ENCODE assay signal across 1 cellular context in the genomic region with DNA sequence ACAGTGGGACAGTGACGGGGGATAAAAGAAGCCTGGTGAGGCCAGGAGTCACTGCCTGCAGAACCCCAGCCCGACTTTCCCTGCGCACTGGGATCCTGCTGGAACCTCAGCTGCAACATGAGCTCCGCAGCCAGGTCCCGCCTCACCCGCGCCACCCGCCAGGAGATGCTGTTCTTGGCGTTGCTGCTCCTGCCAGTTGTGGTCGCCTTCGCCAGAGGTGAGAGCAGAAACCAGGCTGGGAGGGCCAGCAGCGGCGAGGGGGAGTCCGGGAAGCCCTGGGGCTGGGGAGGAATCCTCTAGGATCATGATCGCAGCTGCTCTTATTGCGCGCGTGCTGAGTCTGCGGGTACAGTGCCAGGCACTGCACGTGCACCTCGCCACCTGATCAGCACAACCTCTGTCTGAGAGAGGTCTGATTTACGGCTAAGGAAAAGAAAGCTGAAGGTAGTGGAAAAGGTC.
TF ChIP-seq lines count a peak whose summit lies in the region.

A gene with protein sequence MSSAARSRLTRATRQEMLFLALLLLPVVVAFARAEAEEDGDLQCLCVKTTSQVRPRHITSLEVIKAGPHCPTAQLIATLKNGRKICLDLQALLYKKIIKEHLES (plus strand): TSS at position 51 of the 459 bp plus-strand sequence. CDS start 67 bp downstream, at position 118.

TF ChIP-seq in HepG2, 621 proteins besides CTCF, POLR2A, EP300 and RAD21 (continued from another document):
- TF ChIP-seq ZNF644 (CRISPR knock-in tag; IDR thresholded peaks at IDR 0.05; ENCODE audit: low read depth): no peak
- TF ChIP-seq SSRP1 (CRISPR knock-in tag; IDR thresholded peaks at IDR 0.05): no peak
- no peak for TF ChIP-seq ZNF737 (CRISPR knock-in tag; IDR thresholded peaks at IDR 0.05; ENCODE audit: borderline replicate concordance)
- TF ChIP-seq, protein P1, sequence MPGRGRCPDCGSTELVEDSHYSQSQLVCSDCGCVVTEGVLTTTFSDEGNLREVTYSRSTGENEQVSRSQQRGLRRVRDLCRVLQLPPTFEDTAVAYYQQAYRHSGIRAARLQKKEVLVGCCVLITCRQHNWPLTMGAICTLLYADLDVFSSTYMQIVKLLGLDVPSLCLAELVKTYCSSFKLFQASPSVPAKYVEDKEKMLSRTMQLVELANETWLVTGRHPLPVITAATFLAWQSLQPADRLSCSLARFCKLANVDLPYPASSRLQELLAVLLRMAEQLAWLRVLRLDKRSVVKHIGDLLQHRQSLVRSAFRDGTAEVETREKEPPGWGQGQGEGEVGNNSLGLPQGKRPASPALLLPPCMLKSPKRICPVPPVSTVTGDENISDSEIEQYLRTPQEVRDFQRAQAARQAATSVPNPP (CRISPR knock-in tag; IDR thresholded peaks at IDR 0.05): no peak
- no peak for TF ChIP-seq SMYD3 (CRISPR knock-in tag; IDR thresholded peaks at IDR 0.05)
- TF ChIP-seq, protein P2, sequence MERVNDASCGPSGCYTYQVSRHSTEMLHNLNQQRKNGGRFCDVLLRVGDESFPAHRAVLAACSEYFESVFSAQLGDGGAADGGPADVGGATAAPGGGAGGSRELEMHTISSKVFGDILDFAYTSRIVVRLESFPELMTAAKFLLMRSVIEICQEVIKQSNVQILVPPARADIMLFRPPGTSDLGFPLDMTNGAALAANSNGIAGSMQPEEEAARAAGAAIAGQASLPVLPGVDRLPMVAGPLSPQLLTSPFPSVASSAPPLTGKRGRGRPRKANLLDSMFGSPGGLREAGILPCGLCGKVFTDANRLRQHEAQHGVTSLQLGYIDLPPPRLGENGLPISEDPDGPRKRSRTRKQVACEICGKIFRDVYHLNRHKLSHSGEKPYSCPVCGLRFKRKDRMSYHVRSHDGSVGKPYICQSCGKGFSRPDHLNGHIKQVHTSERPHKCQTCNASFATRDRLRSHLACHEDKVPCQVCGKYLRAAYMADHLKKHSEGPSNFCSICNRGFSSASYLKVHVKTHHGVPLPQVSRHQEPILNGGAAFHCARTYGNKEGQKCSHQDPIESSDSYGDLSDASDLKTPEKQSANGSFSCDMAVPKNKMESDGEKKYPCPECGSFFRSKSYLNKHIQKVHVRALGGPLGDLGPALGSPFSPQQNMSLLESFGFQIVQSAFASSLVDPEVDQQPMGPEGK (CRISPR knock-in tag; IDR thresholded peaks at IDR 0.05): no peak
